8 cellular contexts compared by ENCODE assay signal in the genomic region with DNA sequence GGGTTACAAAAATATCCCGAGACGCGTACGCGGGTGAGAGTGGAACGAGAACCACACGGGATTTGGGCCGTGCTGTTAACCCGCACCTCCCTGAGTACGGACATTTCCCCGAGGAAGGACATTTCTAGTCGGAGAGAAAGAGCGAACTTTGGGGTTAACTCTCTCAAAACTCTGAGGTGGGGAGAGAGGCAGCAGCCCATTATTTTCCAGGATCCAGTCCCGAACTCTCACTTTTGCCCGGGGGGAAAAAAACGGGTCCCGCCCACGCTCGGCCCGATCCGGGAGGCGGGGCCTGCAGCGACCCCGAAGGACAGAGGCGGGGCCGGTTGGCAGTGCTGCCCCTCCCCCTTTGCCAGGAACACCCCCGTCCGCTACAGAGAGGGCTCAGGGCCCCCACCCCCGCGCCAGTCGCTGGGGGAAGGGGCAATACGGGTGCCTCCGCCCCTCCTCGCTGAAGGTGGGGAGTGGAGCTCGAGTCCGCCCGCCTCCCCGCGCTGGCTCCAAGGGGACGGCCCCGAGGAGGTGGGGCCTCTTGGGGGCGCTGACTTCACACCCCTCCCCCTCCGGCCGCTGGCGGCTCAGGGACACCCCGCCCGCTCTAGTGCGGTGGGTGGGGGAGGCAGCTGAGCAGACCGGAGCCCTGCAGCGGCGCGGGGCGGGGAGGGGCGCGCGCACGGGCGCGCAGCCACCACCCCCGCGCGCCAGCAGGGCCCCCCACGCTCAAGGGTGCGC. TPM values are rescaled to one million over a fixed set of nuclear protein-coding genes. Genes with fewer than 3 reads are reported as not detected.
DNase-seq lines count a peak whose midpoint lies in the region; ATAC-seq and TF ChIP-seq lines count a peak whose summit lies in the region.

No MANE protein-coding gene starts in this region.

- no peaks in the 10 kb centered on the region for H3K79me1 ChIP-seq in mesenchymal stem cell (replicated peaks; ENCODE audit: low read length, poor library complexity, severe bottlenecking)

- no TSS peak for BruUV-seq in Caco-2 (replicated peaks; lab: Mats Ljungman, UMichigan)

- peaks cover 37% of the 10 kb centered on the region for H3K36me3 Mint-ChIP-seq in Caco-2 (ENCODE audit: insufficient read depth, unreplicated experiment)
- H3K36me3 Mint-ChIP-seq in effector memory CD8-positive, alpha-beta T cell (ENCODE audit: insufficient read depth), result peaks cover 20% of the 10 kb centered on the region

- H2AK5ac ChIP-seq in mesenchymal stem cell (ENCODE audit: low read length, severe bottlenecking), result peak overlapping the region; percentile 47

- H2BK12ac ChIP-seq in mesenchymal stem cell (ENCODE audit: low read length in 2 of 2), result no peak overlapping the region

- peak overlapping the region; percentile 99 for H3K27ac Mint-ChIP-seq in Caco-2 (ENCODE audit: unreplicated experiment)
- peak overlapping the region; percentile 97 to 98 for H3K27ac Mint-ChIP-seq in effector memory CD8-positive, alpha-beta T cell

- CTCF ChIA-PET in Caco-2 (lab: Charles Lee), result interaction anchor here (0.8 to 1.2 kb wide), 4 partner anchors 90 to 357 kb away, joined by 4 to 8 read pairs (median 5); no protein-coding TSS in a partner anchor

- H3K4me2 ChIP-seq in mesenchymal stem cell (ENCODE audit: low read length, poor library complexity, severe bottlenecking), result peak overlapping the region; percentile 75

- ATAC-seq in GM21390 (IDR thresholded peaks at IDR 0.05; ENCODE audit: unreplicated experiment), result peak; percentile 77
- ATAC-seq in effector memory CD8-positive, alpha-beta T cell (replicated peaks), result peak; percentile 77

- TF ChIP-seq CTCF in Caco-2 (IDR thresholded peaks at IDR 0.05; ENCODE audit: insufficient read depth in 1 of 2, low read depth in 1 of 2, low read length in 1 of 2, severe bottlenecking in 1 of 2, unreplicated experiment in 1 of 2), result no peak

- intact Hi-C loops in Caco-2 (cut with micrococcal nuclease; ENCODE audit: unreplicated experiment), result no loop called here

- POLR2A ChIA-PET in Caco-2 (lab: Charles Lee), result interaction anchor here (0.6 to 1.1 kb wide), 4 partner anchors 10 to 117 kb away, joined by 3 to 18 read pairs (median 3); partner anchors contain the start of gene SLC41A1

- peak overlapping the region; percentile 46 to 92 for H3K4ac ChIP-seq in mesenchymal stem cell (ENCODE audit: low read depth in 1 of 2, low read length in 2 of 2)

- peak overlapping the region; percentile 32 for H4K8ac ChIP-seq in mesenchymal stem cell (ENCODE audit: low read length)

- peak overlapping the region in 1 of 2 experiments; percentile 75 for H3K14ac ChIP-seq in mesenchymal stem cell (ENCODE audit: low read length in 2 of 2)

- peak overlapping the region in 1 of 2 experiments; percentile 84 for H3K23ac ChIP-seq in mesenchymal stem cell (ENCODE audit: low read length in 2 of 2)

- H4K91ac ChIP-seq in mesenchymal stem cell (ENCODE audit: low read length), result peak overlapping the region; percentile 23

- H3K9me3 ChIP-seq in Caco-2 (no peaks in the 10 kb centered on the region), mesenchymal stem cell (ENCODE audit: control insufficient read depth, low read length) (no peaks in the 10 kb centered on the region)

- WGBS in mesenchymal stem cell, result 2% methylated on average over 29 of the region's 64 CpGs

- peak overlapping the region; percentile 75 for H2BK5ac ChIP-seq in mesenchymal stem cell (ENCODE audit: low read depth, low read length, poor library complexity, severe bottlenecking)

- H2BK15ac ChIP-seq in mesenchymal stem cell (ENCODE audit: low read depth, poor library complexity, severe bottlenecking), result peak overlapping the region; percentile 55

- H3K27me3 ChIP-seq in Caco-2 (replicated peaks; ENCODE audit: control insufficient read depth, insufficient read depth, low read length) (no peaks in the 10 kb centered on the region), mesenchymal stem cell (ENCODE audit: control insufficient read depth in 1 of 2, insufficient read depth in 1 of 2, low read length in 2 of 2) (no peaks in the 10 kb centered on the region)

- H3K4me1 Mint-ChIP-seq in Caco-2 (ENCODE audit: low read depth, unreplicated experiment), result peaks cover 7% of the 10 kb centered on the region
- peaks cover 19 to 40% of the 10 kb centered on the region in 2 donors for H3K4me1 Mint-ChIP-seq in effector memory CD8-positive, alpha-beta T cell (ENCODE audit: low read depth in 2 of 2)

- no peak overlapping the region for H2AFZ ChIP-seq in mesenchymal stem cell (ENCODE audit: low read depth, low read length)

- H3K27me3 Mint-ChIP-seq in Caco-2 (ENCODE audit: insufficient read depth, unreplicated experiment), result no peaks in the 10 kb centered on the region
- no peaks in the 10 kb centered on the region for H3K27me3 Mint-ChIP-seq in effector memory CD8-positive, alpha-beta T cell

- peak overlapping the region; percentile 98 for H3K27ac ChIP-seq in mesenchymal stem cell (ENCODE audit: low read length, poor library complexity, severe bottlenecking)

- H3K36me3 ChIP-seq in Caco-2 (ENCODE audit: control insufficient read depth, insufficient read depth, low read length) (no peaks in the 10 kb centered on the region; the same call in 1 of the 2 replicates), mesenchymal stem cell (ENCODE audit: control insufficient read depth in 1 of 2, insufficient read depth in 2 of 2, low read depth in 1 of 2, low read length in 2 of 2) (peaks cover 0 to 4% of the 10 kb centered on the region in 2 experiments)

- H2BK120ac ChIP-seq in mesenchymal stem cell (ENCODE audit: low read depth, low read length), result peak overlapping the region; percentile 94

- DNase-seq in Caco-2, result peak; percentile 98
- peak; percentile 26 to 98 (median 92) for DNase-seq in HUDEP-2 (lab: John Stamatoyannopoulos, UW; ENCODE audit: unreplicated experiment in 76 of 76)
- peak; percentile 91 for DNase-seq in NOMO-1 treated with DMSO at 0.1 percent for 48 hours (lab: John Stamatoyannopoulos, UW; ENCODE audit: unreplicated experiment)
- peak; percentile 87 to 96 (median 88) for DNase-seq in activated CD8-positive, alpha-beta memory T cell treated with anti-CD3 and anti-CD28 coated beads for 48 hours (ENCODE audit: low read depth in 2 of 3, low spot score in 2 of 3)
- DNase-seq in effector memory CD8-positive, alpha-beta T cell, result peak; percentile 96 to 97 (median 97)
- peak; percentile 98 for DNase-seq in mesenchymal stem cell
- DNase-seq in stimulated activated CD8-positive, alpha-beta memory T cell treated with anti-CD3 and anti-CD28 coated beads, Interleukin-12 subunit alpha, Interleukin-12 subunit beta, amount 100 ng/mL, for 1 hour (ENCODE audit: low read depth), result peak; percentile 90

- H3K4me3 Mint-ChIP-seq in Caco-2 (ENCODE audit: unreplicated experiment), result peak overlapping the region; percentile 87
- H3K4me3 Mint-ChIP-seq in effector memory CD8-positive, alpha-beta T cell, result peak overlapping the region; percentile 91 to 94

- H3K4me3 ChIP-seq in Caco-2 (ENCODE audit: low read depth, low read length), result peak overlapping the region; percentile 93
- peak overlapping the region; percentile 72 to 89 for H3K4me3 ChIP-seq in mesenchymal stem cell (ENCODE audit: insufficient read depth in 1 of 2, low read depth in 1 of 2, low read length in 2 of 2)

- peak overlapping the region; percentile 96 for H3K9ac ChIP-seq in mesenchymal stem cell (ENCODE audit: low read length)

- 0 out of 2 replicates have a peak, but pooled peaks cover 3% of the 10 kb centered on the region for H3K4me1 ChIP-seq in Caco-2
- H3K4me1 ChIP-seq in mesenchymal stem cell (ENCODE audit: control insufficient read depth, insufficient read depth, low read depth, low read length), result peaks cover 3% of the 10 kb centered on the region

- peak overlapping the region; percentile 66 to 96 for H3K18ac ChIP-seq in mesenchymal stem cell (ENCODE audit: low read depth in 1 of 2, low read length in 2 of 2)

- no peaks in the 10 kb centered on the region for H3K9me3 Mint-ChIP-seq in Caco-2 (ENCODE audit: unreplicated experiment)
- no peaks in the 10 kb centered on the region for H3K9me3 Mint-ChIP-seq in effector memory CD8-positive, alpha-beta T cell

RNA-seq across cellular contexts. Expression of gene NUCKS1, which starts 0.7 kb away (rescaled TPM):
- total RNA-seq in Caco-2 (2022), result 205 and 215 TPM in 2 replicates
- polyA plus RNA-seq in mesenchymal stem cell (2013, experiment 1 of 2), result 114 TPM
- 122 TPM for polyA plus RNA-seq in mesenchymal stem cell (2013, experiment 2 of 2)

RNA-seq across cellular contexts. Expression of gene RAB29, which starts 26.0 kb away (rescaled TPM):
- 11.0 and 11.9 TPM in 2 replicates for total RNA-seq in Caco-2 (2022)
- 28.0 TPM for polyA plus RNA-seq in mesenchymal stem cell (2013, experiment 1 of 2)
- polyA plus RNA-seq in mesenchymal stem cell (2013, experiment 2 of 2), result 29.2 TPM

Comparison
In these comparisons a context has a peak if more than half of its experiments do, and no peak if none do; other contexts are left out.
1. Peak in every context shown above with its lines: DNase-seq, ATAC-seq, H3K4me3 ChIP-seq and H3K27ac ChIP-seq.